Comparison of ENCODE assay signal across 13 cellular contexts in the genomic region with DNA sequence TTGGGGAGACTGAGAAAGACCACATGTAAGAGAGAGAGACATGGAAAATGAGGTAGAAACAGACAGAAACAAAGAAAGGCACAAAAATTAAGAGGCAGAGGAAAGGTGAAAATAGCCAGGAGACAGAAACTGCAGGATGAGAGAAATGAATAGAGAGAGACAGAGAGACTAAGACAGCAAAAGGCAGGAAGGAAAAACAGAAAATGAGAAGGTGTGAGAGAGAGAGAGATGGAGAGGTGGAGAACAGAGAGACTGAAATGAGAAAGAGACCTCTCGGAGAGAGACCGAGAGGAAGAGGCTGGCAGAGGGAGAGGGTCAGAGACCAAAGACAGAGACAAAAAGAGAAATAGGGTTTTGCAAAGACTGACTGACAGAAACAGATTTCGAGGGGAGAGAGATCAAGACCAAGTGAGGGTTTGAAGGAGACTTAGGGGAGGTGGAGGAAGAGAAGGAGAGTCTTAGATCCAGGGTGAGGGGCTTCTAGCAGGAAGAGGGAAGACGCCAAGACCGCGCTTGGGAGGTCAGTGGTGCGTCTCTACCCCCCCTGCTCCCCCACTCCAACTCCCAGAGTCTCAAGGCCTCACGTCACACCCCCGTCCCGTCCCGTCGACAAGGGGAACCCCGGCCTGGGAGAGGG. TPM values are rescaled to one million over a fixed set of nuclear protein-coding genes. Genes with fewer than 3 reads are reported as not detected.
DNase-seq lines count a peak whose midpoint lies in the region; ATAC-seq and TF ChIP-seq lines count a peak whose summit lies in the region.
"Had no signal": no experiment of that assay in that cellular context is flagged by ENCODE, and none has a peak within 500 bp of the region (broad histone marks: within the 10 kb centered on the region; RNA-seq: fewer than 3 reads in every experiment).

No MANE protein-coding gene starts in this region.

- H3K36me3 ChIP-seq in ES-I3 (ENCODE audit: insufficient read depth, low read length) (no peaks in the 10 kb centered on the region), WERI-Rb-1 (no peaks in the 10 kb centered on the region)

- TF ChIP-seq CTCF in NB4 (IDR thresholded peaks at IDR 0.05; ENCODE audit: low read depth, low read length) (no peak), omental fat pad (IDR thresholded peaks at IDR 0.05) (no peak), WERI-Rb-1 (IDR thresholded peaks at IDR 0.05; ENCODE audit: low read depth, low read length) (no peak)

- H3K9me3 ChIP-seq in ES-I3 (ENCODE audit: control insufficient read depth, insufficient read depth, low read length) (no peaks in the 10 kb centered on the region), WERI-Rb-1 (ENCODE audit: severe bottlenecking) (no peaks in the 10 kb centered on the region)

- H3K4me1 ChIP-seq in ES-I3 (ENCODE audit: insufficient read depth, low read length), result peaks cover 19% of the 10 kb centered on the region

- H3K36me3 Mint-ChIP-seq in effector memory CD8-positive, alpha-beta T cell (ENCODE audit: insufficient read depth), result no peaks in the 10 kb centered on the region

- H3K27ac ChIP-seq in WERI-Rb-1, result no peak overlapping the region
- H3K27ac ChIP-seq: coronary artery, HL-60, parathyroid adenoma had no signal

- peaks cover 3 to 5% of the 10 kb centered on the region in 2 donors for H3K4me1 Mint-ChIP-seq in effector memory CD8-positive, alpha-beta T cell (ENCODE audit: low read depth in 2 of 2)

- H3K9me3 Mint-ChIP-seq in effector memory CD8-positive, alpha-beta T cell, result no peaks in the 10 kb centered on the region

- no peak for TF ChIP-seq POLR2A in NB4 (IDR thresholded peaks at IDR 0.05; ENCODE audit: extremely low read depth, insufficient read length)

- H3K27me3 ChIP-seq in WERI-Rb-1 (ENCODE audit: insufficient read depth, low read depth, severe bottlenecking), result no peaks in the 10 kb centered on the region

- peak overlapping the region; percentile 26 for H3K4me3 ChIP-seq in NB4 (ENCODE audit: low read depth, low read length)
- no peak overlapping the region for H3K4me3 ChIP-seq in WERI-Rb-1 (ENCODE audit: low read depth, low read length)

- ATAC-seq in effector memory CD8-positive, alpha-beta T cell (replicated peaks), result no peak
- ATAC-seq in omental fat pad (ENCODE audit: low FRiP score) (peak; percentile 32), GM19397 (IDR thresholded peaks at IDR 0.05; ENCODE audit: unreplicated experiment) (no peak), HG03457 (IDR thresholded peaks at IDR 0.05; ENCODE audit: unreplicated experiment) (no peak)

- peak overlapping the region; percentile 49; the same call in 1 of the 2 replicates for H3K9ac ChIP-seq in ES-I3 (ENCODE audit: low read depth, low read length)
- H3K9ac ChIP-seq: parathyroid adenoma had no signal

- DNase-seq in NB4 (ENCODE audit: low read depth), result no peak
- DNase-seq in effector memory CD8-positive, alpha-beta T cell, result no peak
- no peak for DNase-seq in omental fat pad (ENCODE audit: low spot score)
- no peak for DNase-seq in WERI-Rb-1
- DNase-seq in SKM-1 (lab: John Stamatoyannopoulos, UW; ENCODE audit: unreplicated experiment), result no peak
- DNase-seq: activated CD4-positive, CD25-positive, alpha-beta regulatory T cell; activated effector memory CD4-positive, alpha-beta T cell treated with anti-CD3 and anti-CD28 coated beads, Interleukin-2, amount 50 U/mL, for 16 hours had no signal

- H3K27me3 Mint-ChIP-seq in effector memory CD8-positive, alpha-beta T cell, result peaks cover 83 to 92% of the 10 kb centered on the region in 2 donors

- peak overlapping the region; percentile 9 to 22 for H3K4me3 Mint-ChIP-seq in effector memory CD8-positive, alpha-beta T cell

- no peak overlapping the region for H3K27ac Mint-ChIP-seq in effector memory CD8-positive, alpha-beta T cell

RNA-seq across cellular contexts. Expression of a gene that starts 1.1 kb away (rescaled TPM):
- not detected for total RNA-seq in omental fat pad

RNA-seq across cellular contexts. Expression of a gene that starts 10.1 kb away (rescaled TPM):
- not detected for total RNA-seq in omental fat pad

RNA-seq across cellular contexts. Expression of a gene that starts 12.2 kb away (rescaled TPM):
- total RNA-seq in omental fat pad, result under 1 TPM in 1 of 4 donors, not detected in 3; 0.56 TPM

RNA-seq across cellular contexts. Expression of a gene that starts 56.9 kb away (rescaled TPM):
- 1 to 10 TPM in 3 of 4 donors, under 1 TPM in 1; 0.36 to 6.1 (median 3.1) TPM for total RNA-seq in omental fat pad
